In the genomic region with DNA sequence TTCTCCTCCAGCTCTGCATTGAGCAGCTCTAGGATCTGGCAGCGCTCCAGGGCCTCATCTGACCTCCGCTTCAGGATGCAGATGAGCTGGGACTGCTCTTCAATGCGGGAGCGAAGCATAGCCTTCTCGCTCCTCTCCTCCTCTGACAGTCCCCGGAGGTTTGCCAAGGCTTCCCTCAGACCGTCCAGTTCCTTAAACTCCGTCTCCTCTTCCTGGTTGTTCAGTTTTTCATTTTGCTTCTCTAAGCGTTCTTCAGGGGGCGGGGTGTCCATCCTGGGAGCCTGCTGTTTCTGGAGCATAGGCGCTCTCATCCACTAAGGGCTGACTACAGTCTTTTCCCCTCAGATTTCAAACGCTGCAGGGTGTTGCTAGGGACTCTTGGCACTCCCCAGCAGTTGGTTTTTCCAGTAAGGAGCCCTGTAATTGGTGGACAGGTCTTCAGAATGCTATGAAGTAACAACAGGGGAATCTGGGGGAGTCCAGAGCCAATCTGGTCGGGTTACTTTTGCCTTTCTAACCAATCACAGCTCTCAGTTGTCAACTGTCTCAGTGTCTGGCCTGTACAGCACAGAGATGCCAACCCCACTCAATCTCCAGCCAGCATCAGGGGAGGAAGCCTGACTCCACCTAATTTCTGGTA, we compare ENCODE assay signal across 8 cellular contexts. TPM values are rescaled to one million over a fixed set of nuclear protein-coding genes. Genes with fewer than 3 reads are reported as not detected.
A peak's percentile ranks its signal among the peaks of the same experiment; 100 is the strongest.
DNase-seq lines count a peak whose midpoint lies in the region; ATAC-seq and TF ChIP-seq lines count a peak whose summit lies in the region.

A gene (minus strand): TSS at position 376 of the 640 bp plus-strand sequence. CDS start 65 bp downstream, at position 311.

- no peaks in the 10 kb centered on the region for H4K20me1 ChIP-seq in OCI-LY3 (ENCODE audit: insufficient read depth, low read length)

- H3K4me2 ChIP-seq in OCI-LY3 (ENCODE audit: low read length): no peak within 1 kb of the TSS

- H3K79me2 ChIP-seq in OCI-LY3 (ENCODE audit: low read length): no peaks in the 10 kb centered on the region

- no peak within 1 kb of the TSS for H3K9ac ChIP-seq in OCI-LY3 (ENCODE audit: low read length)

- H3K4me1 ChIP-seq in OCI-LY3 (ENCODE audit: low read length): peaks cover 9% of the 10 kb centered on the region

- H3K36me3 ChIP-seq in OCI-LY3 (replicated peaks; ENCODE audit: low read depth, low read length): no peaks in the 10 kb centered on the region

- no peak within 1 kb of the TSS for H3K4me3 ChIP-seq in OCI-LY3 (ENCODE audit: low read length)

- ATAC-seq in HG02852 (IDR thresholded peaks at IDR 0.05; ENCODE audit: unreplicated experiment): no peak
- no peak for ATAC-seq in activated CD8-positive, alpha-beta T cell treated with anti-CD3 and anti-CD28 coated beads for 36 hours

- H3K27ac ChIP-seq in OCI-LY3 (ENCODE audit: low read length): no peak within 1 kb of the TSS

- POLR2A ChIA-PET in activated CD8-positive, alpha-beta T cell treated with anti-CD3 and anti-CD28 coated beads for 36 hours (lab: Charles Lee): interaction anchor here (0.9 to 1.3 kb wide), 2 partner anchors 11 to 14 kb away, joined by 4 to 5 read pairs; no protein-coding TSS in a partner anchor

- H3K27ac Mint-ChIP-seq in nephron progenitor cell (peak within 1 kb of the TSS; percentile 68), CD14-positive monocyte (peak within 1 kb of the TSS in 1 of 7 donors; percentile 1)
- no peak within 1 kb of the TSS for H3K27ac Mint-ChIP-seq in activated CD8-positive, alpha-beta T cell treated with anti-CD3 and anti-CD28 coated beads for 36 hours

- H3K9me3 ChIP-seq in OCI-LY3 (ENCODE audit: insufficient read depth, low read length): no peaks in the 10 kb centered on the region

- 0 out of 2 replicates have a peak within 1 kb of the TSS, but pooled peaks have one; percentile 36 for H2AFZ ChIP-seq in OCI-LY3 (ENCODE audit: low read depth, low read length)

- DNase-seq in GM04504 (ENCODE audit: low read depth): peak; percentile 94
- DNase-seq in fibroblast of peridontal ligament (ENCODE audit: extremely low read depth): peak; percentile 96
- no peak for DNase-seq in nephron progenitor cell
- DNase-seq in CD14-positive monocyte (ENCODE audit: low spot score): no peak
- no peak for DNase-seq in activated CD8-positive, alpha-beta T cell treated with anti-CD3 and anti-CD28 coated beads for 36 hours
- no peak for DNase-seq in ecto neural progenitor cell (ENCODE audit: low spot score)

- peaks cover 12% of the 10 kb centered on the region for H3K27me3 Mint-ChIP-seq in nephron progenitor cell (ENCODE audit: low read depth, poor library complexity)
- H3K27me3 Mint-ChIP-seq in CD14-positive monocyte (ENCODE audit: low read depth in 3 of 3): peaks cover 0 to 2% (median 1%) of the 10 kb centered on the region in 3 donors
- no peaks in the 10 kb centered on the region for H3K27me3 Mint-ChIP-seq in activated CD8-positive, alpha-beta T cell treated with anti-CD3 and anti-CD28 coated beads for 36 hours

- H3K27me3 ChIP-seq in OCI-LY3 (ENCODE audit: low read depth, low read length): 0 out of 2 replicates have a peak, but pooled peaks cover 5% of the 10 kb centered on the region

- H3K4me3 Mint-ChIP-seq in nephron progenitor cell (no peak within 1 kb of the TSS), CD14-positive monocyte (no peak within 1 kb of the TSS)
- no peak within 1 kb of the TSS for H3K4me3 Mint-ChIP-seq in activated CD8-positive, alpha-beta T cell treated with anti-CD3 and anti-CD28 coated beads for 36 hours

- intact Hi-C loops in CD14-positive monocyte (cut with micrococcal nuclease): no loop called here
- intact Hi-C loops in activated CD8-positive, alpha-beta T cell treated with anti-CD3 and anti-CD28 coated beads for 36 hours (cut with micrococcal nuclease): no loop called here

- TF ChIP-seq CTCF in OCI-LY3 (IDR thresholded peaks at IDR 0.05; ENCODE audit: low read depth, low read length): no peak
- TF ChIP-seq CTCF in nephron progenitor cell (IDR thresholded peaks at IDR 0.05): no peak
- TF ChIP-seq CTCF in CD14-positive monocyte (IDR thresholded peaks at IDR 0.05): no peak
- TF ChIP-seq CTCF in activated CD8-positive, alpha-beta T cell treated with anti-CD3 and anti-CD28 coated beads for 36 hours (IDR thresholded peaks at IDR 0.05): no peak

- H3K9me3 Mint-ChIP-seq in nephron progenitor cell: no peaks in the 10 kb centered on the region
- H3K9me3 Mint-ChIP-seq in CD14-positive monocyte: no peaks in the 10 kb centered on the region
- no peaks in the 10 kb centered on the region for H3K9me3 Mint-ChIP-seq in activated CD8-positive, alpha-beta T cell treated with anti-CD3 and anti-CD28 coated beads for 36 hours

- H3K36me3 Mint-ChIP-seq in nephron progenitor cell (ENCODE audit: low read depth) (no peaks in the 10 kb centered on the region), CD14-positive monocyte (no peaks in the 10 kb centered on the region)
- H3K36me3 Mint-ChIP-seq in activated CD8-positive, alpha-beta T cell treated with anti-CD3 and anti-CD28 coated beads for 36 hours (ENCODE audit: low read depth): no peaks in the 10 kb centered on the region

- H3K4me1 Mint-ChIP-seq in nephron progenitor cell (peaks cover 13% of the 10 kb centered on the region), CD14-positive monocyte (peaks cover 15% of the 10 kb centered on the region)
- peaks cover 11% of the 10 kb centered on the region for H3K4me1 Mint-ChIP-seq in activated CD8-positive, alpha-beta T cell treated with anti-CD3 and anti-CD28 coated beads for 36 hours (ENCODE audit: low read depth)

- CTCF ChIA-PET in activated CD8-positive, alpha-beta T cell treated with anti-CD3 and anti-CD28 coated beads for 36 hours (lab: Charles Lee): interaction anchor here (0.8 to 1.2 kb wide), 3 partner anchors 9 to 23 kb away, joined by 3 read pairs; a partner anchor contains a TSS

RNA-seq across cellular contexts. Expression of the gene that starts here (rescaled TPM):
- not detected for polyA plus RNA-seq in CD14-positive monocyte
- total RNA-seq in activated CD8-positive, alpha-beta T cell treated with anti-CD3 and anti-CD28 coated beads for 36 hours: under 1 TPM in 1 of 2 experiments, not detected in 1; 0.36 TPM

Comparison
In these comparisons a context has a peak if more than half of its experiments do, and no peak if none do; other contexts are left out.
1. DNase-seq: peak in GM04504 (single experiment) and fibroblast of peridontal ligament (single experiment); none in nephron progenitor cell (single experiment), CD14-positive monocyte (single experiment), activated CD8-positive, alpha-beta T cell treated with anti-CD3 and anti-CD28 coated beads for 36 hours (single experiment) and ecto neural progenitor cell (single experiment).